8 cellular contexts compared by ENCODE assay signal in genomic region chr20:48827880-48828733, GRCh38. TPM values are rescaled to one million over a fixed set of nuclear protein-coding genes. Genes with fewer than 3 reads are reported as not detected.
DNase-seq lines count a peak whose midpoint lies in the region; ATAC-seq and TF ChIP-seq lines count a peak whose summit lies in the region.

Gene PREX1 (minus strand): TSS chr20:48827999. CDS start chr20:48827860, 139 bp downstream.

- peak within 1 kb of the TSS; percentile 89 for H3K4me2 ChIP-seq in neural progenitor cell

- 1 to 5% (median 2%) methylated on average over 18 to 113 of the region's 122 CpGs for WGBS in stomach, 5 donors

- H3K4me1 ChIP-seq in neural progenitor cell (peaks cover 40% of the 10 kb centered on the region), stomach (peaks cover 17 to 76% (median 43%) of the 10 kb centered on the region in 4 donors)

- H4K20me1 ChIP-seq in neural progenitor cell (ENCODE audit: low read depth): peaks cover 42% of the 10 kb centered on the region

- peak within 1 kb of the TSS; percentile 98 for H3K4me3 Mint-ChIP-seq in neural progenitor cell

- intact Hi-C loops in stomach (cut with DNase I; ENCODE audit: low total_unique reads): no loop called here

- peaks cover 66% of the 10 kb centered on the region for H3K4me1 Mint-ChIP-seq in neural progenitor cell

- H3K9me3 ChIP-seq in neural progenitor cell (ENCODE audit: low read depth) (no peaks in the 10 kb centered on the region), stomach (no peaks in the 10 kb centered on the region)

- no peak for TF ChIP-seq EP300 in stomach (IDR thresholded peaks at IDR 0.05)

- no peaks in the 10 kb centered on the region for H3K36me3 Mint-ChIP-seq in neural progenitor cell

- H3K9me3 Mint-ChIP-seq in neural progenitor cell: no peaks in the 10 kb centered on the region

- no peak for TF ChIP-seq POLR2A in stomach (IDR thresholded peaks at IDR 0.05)

- peak; percentile 47 for ATAC-seq in GM19035 (IDR thresholded peaks at IDR 0.05; ENCODE audit: unreplicated experiment)
- peak; percentile 46 for ATAC-seq in HG03439 (IDR thresholded peaks at IDR 0.05; ENCODE audit: unreplicated experiment)

- H3F3A ChIP-seq in neural progenitor cell (ENCODE audit: low read depth): peaks cover 46% of the 10 kb centered on the region

- DNase-seq in AML-193 (lab: John Stamatoyannopoulos, UW) (peak; percentile 70 to 77), RPMI8226 (peak; percentile 87), foreskin fibroblast (peak; percentile 82 to 93), neural progenitor cell (ENCODE audit: low spot score) (peak; percentile 91), stomach (peak; percentile 89)
- peak; percentile 84 for DNase-seq in activated effector memory CD4-positive, alpha-beta T cell treated with Interleukin-2 at 50 U/mL for 16 hours

- H3K27me3 Mint-ChIP-seq in neural progenitor cell (ENCODE audit: insufficient read depth, low read depth): peaks cover 5% of the 10 kb centered on the region

- no peak within 1 kb of the TSS for H3K27ac ChIP-seq in neural progenitor cell
- peak within 1 kb of the TSS; percentile 77 to 90 (median 85) for H3K27ac ChIP-seq in stomach

- H3K9ac ChIP-seq in neural progenitor cell: no peak within 1 kb of the TSS

- peak within 1 kb of the TSS; percentile 95 for H3K27ac Mint-ChIP-seq in neural progenitor cell

- H2AFZ ChIP-seq in neural progenitor cell (replicated peaks): peak within 1 kb of the TSS; percentile 35

- peaks cover 80% of the 10 kb centered on the region for H3K27me3 ChIP-seq in neural progenitor cell
- peaks cover 0 to 21% (median 3%) of the 10 kb centered on the region in 3 donors for H3K27me3 ChIP-seq in stomach

- TF ChIP-seq CTCF in foreskin fibroblast (IDR thresholded peaks at IDR 0.05; ENCODE audit: low read depth, low read length) (no peak), neural progenitor cell (IDR thresholded peaks at IDR 0.05) (no peak), stomach (IDR thresholded peaks at IDR 0.05) (peak in 3 of 7 experiments; percentile 7 to 50 (median 21))

- peak within 1 kb of the TSS; percentile 67 to 80 for H3K4me3 ChIP-seq in foreskin fibroblast (ENCODE audit: low read depth in 1 of 2, low read length in 2 of 2)
- H3K4me3 ChIP-seq in neural progenitor cell: peak within 1 kb of the TSS; percentile 76
- peak within 1 kb of the TSS; percentile 66 to 76 (median 70) for H3K4me3 ChIP-seq in stomach

- H3K36me3 ChIP-seq in neural progenitor cell (no peaks in the 10 kb centered on the region), stomach (no peaks in the 10 kb centered on the region)

- H3K79me2 ChIP-seq in neural progenitor cell (ENCODE audit: low read depth): no peaks in the 10 kb centered on the region

RNA-seq across cellular contexts. Expression of gene PREX1, which starts in this region (rescaled TPM):
- total RNA-seq in neural progenitor cell (ENCODE audit: low replicate concordance) (4.5 and 13.4 TPM in 2 replicates), stomach (10 to 100 TPM in 3 of 5 donors, 1 to 10 TPM in 2; 9.0 to 25.2 (median 19.3) TPM)
- 10 to 100 TPM in 2 of 3 donors, 1 to 10 TPM in 1; 5.2 to 17.4 (median 15.7) TPM for polyA plus RNA-seq in stomach
